14 cellular contexts compared by ENCODE assay signal in genomic region chr2:168355110-168355509, GRCh38.
DNase-seq lines count a peak whose midpoint lies in the region; ATAC-seq lines count a peak whose summit lies in the region.
"Had no signal": no experiment of that assay in that cellular context is flagged by ENCODE, and none has a peak within 500 bp of the region (broad histone marks: within the 10 kb centered on the region; RNA-seq: fewer than 3 reads in every experiment).

No MANE protein-coding gene starts in this region.

- no peaks in the 10 kb centered on the region for H3K9me3 ChIP-seq in T-helper 17 cell (ENCODE audit: control insufficient read depth, low read length, poor library complexity, severe bottlenecking)

- no peak for ATAC-seq in activated T-cell treated with anti-CD3 and anti-CD28 coated beads, Interleukin-2, amount 50 U/mL, for 72 hours (replicated peaks in 1 of 2)
- ATAC-seq in HG02610 (IDR thresholded peaks at IDR 0.05; ENCODE audit: unreplicated experiment) (no peak), T-helper 17 cell (no peak)
- ATAC-seq: GM12878, left cardiac atrium had no signal

- H3K4me3 Mint-ChIP-seq in activated T-cell treated with anti-CD3 and anti-CD28 coated beads, Interleukin-2, amount 50 U/mL, for 72 hours: no peak overlapping the region
- H3K4me3 Mint-ChIP-seq in T-helper 17 cell: no peak overlapping the region

- H3K27me3 Mint-ChIP-seq in activated T-cell treated with anti-CD3 and anti-CD28 coated beads, Interleukin-2, amount 50 U/mL, for 72 hours (ENCODE audit: low read depth): no peaks in the 10 kb centered on the region
- H3K27me3 Mint-ChIP-seq in T-helper 17 cell: no peaks in the 10 kb centered on the region
- H3K27me3 Mint-ChIP-seq: T-cell had no signal

- H3K27ac Mint-ChIP-seq in activated T-cell treated with anti-CD3 and anti-CD28 coated beads, Interleukin-2, amount 50 U/mL, for 72 hours: no peak overlapping the region
- no peak overlapping the region for H3K27ac Mint-ChIP-seq in T-helper 17 cell

- peaks cover 0 to 6% of the 10 kb centered on the region in 2 donors for H3K9me3 Mint-ChIP-seq in activated T-cell treated with anti-CD3 and anti-CD28 coated beads, Interleukin-2, amount 50 U/mL, for 72 hours

- DNase-seq in COR-L47 (lab: John Stamatoyannopoulos, UW) (peak; percentile 59), LHCN-M2 (ENCODE audit: low read depth) (peak; percentile 15), NCI-H526 treated with DMSO at 0.1 percent for 48 hours (lab: John Stamatoyannopoulos, UW) (peak; percentile 85), left kidney (ENCODE audit: low read depth, low spot score) (peak; percentile 21), activated gamma-delta T cell (lab: John Stamatoyannopoulos, UW) (no peak), T-helper 17 cell (no peak)
- DNase-seq in activated T-cell treated with anti-CD3 and anti-CD28 coated beads, Interleukin-2, amount 50 U/mL, for 72 hours: no peak
- DNase-seq: activated CD8-positive, alpha-beta memory T cell treated with anti-CD3 and anti-CD28 coated beads, Interleukin-2, amount 50 U/mL, for 4 hours; left cardiac atrium; NCI-H2081 treated with DMSO at 0.1 percent for 48 hours; T-cell; tibial artery had no signal

- H3K4me1 Mint-ChIP-seq in activated T-cell treated with anti-CD3 and anti-CD28 coated beads, Interleukin-2, amount 50 U/mL, for 72 hours (ENCODE audit: low read depth): peaks cover 33% of the 10 kb centered on the region
- peaks cover 9% of the 10 kb centered on the region for H3K4me1 Mint-ChIP-seq in T-helper 17 cell

- H3K36me3 Mint-ChIP-seq in activated T-cell treated with anti-CD3 and anti-CD28 coated beads, Interleukin-2, amount 50 U/mL, for 72 hours (ENCODE audit: insufficient read depth in 2 of 2): peaks cover 0 to 6% of the 10 kb centered on the region in 2 donors
- H3K36me3 Mint-ChIP-seq in T-helper 17 cell (ENCODE audit: low read depth): peaks cover 2% of the 10 kb centered on the region
- H3K36me3 Mint-ChIP-seq: T-cell had no signal

Comparison
In these comparisons a context has a peak if more than half of its experiments do, and no peak if none do; other contexts are left out.
1. DNase-seq: peak in COR-L47 (single experiment), LHCN-M2 (single experiment), NCI-H526 treated with DMSO at 0.1 percent for 48 hours (single experiment) and left kidney (single experiment); none in activated T-cell treated with anti-CD3 and anti-CD28 coated beads, Interleukin-2, amount 50 U/mL, for 72 hours (0 of 2), activated gamma-delta T cell (single experiment) and T-helper 17 cell (0 of 3).